In the genomic region with DNA sequence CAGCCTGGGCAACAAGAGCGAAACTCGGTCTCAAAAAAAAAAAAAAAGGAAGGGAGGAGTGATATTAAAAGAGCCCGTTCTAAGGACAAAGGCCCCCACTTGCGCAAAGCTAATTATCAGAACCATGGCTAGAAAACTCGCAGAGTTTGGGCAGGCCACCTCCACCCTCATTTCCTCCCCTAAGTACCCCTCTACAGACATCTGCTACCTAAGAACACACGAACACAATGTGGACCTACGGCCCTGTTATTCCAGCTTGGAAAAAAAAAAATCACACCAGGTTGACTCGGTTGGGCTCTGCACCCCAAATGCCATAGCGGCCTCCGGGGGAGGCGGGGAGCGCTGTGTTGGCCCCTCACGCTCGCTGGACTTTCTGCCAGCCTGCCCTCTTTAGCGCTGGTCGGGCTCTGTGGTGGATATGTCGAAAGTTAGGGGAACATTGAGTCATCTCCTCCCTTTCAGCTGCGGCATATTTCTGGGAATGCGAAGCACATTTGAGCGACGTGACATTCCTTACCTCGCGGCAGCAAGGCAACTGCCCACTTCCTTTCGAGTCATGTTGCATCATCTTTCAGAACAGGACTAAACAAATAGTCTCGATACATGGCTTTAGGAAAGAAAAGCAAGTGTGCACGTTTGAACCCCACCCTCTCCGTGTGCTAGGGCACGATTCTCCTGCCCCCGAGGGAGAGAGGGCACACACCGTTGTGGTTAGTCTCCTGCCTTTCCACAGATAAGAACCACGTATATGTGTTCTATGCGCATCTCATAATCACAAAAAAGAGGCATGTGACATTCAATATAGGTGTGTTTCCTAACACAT, we compare ENCODE assay signal across 1 cellular context.
TF ChIP-seq lines count a peak whose summit lies in the region.

No MANE protein-coding gene starts in this region.

TF ChIP-seq in HepG2, 621 proteins besides CTCF, POLR2A, EP300 and RAD21 (continued from another document and continues in another):
- TF ChIP-seq, protein P1, sequence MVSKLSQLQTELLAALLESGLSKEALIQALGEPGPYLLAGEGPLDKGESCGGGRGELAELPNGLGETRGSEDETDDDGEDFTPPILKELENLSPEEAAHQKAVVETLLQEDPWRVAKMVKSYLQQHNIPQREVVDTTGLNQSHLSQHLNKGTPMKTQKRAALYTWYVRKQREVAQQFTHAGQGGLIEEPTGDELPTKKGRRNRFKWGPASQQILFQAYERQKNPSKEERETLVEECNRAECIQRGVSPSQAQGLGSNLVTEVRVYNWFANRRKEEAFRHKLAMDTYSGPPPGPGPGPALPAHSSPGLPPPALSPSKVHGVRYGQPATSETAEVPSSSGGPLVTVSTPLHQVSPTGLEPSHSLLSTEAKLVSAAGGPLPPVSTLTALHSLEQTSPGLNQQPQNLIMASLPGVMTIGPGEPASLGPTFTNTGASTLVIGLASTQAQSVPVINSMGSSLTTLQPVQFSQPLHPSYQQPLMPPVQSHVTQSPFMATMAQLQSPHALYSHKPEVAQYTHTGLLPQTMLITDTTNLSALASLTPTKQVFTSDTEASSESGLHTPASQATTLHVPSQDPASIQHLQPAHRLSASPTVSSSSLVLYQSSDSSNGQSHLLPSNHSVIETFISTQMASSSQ (IDR thresholded peaks at IDR 0.05; ENCODE audit: low read depth): peak; percentile 82
- TF ChIP-seq, protein P1 (CRISPR knock-in tag; IDR thresholded peaks at IDR 0.05; ENCODE audit: borderline replicate concordance): peak; percentile 96
- TF ChIP-seq CBX1 (IDR thresholded peaks at IDR 0.05; ENCODE audit: low read depth) (peak; percentile 68), ZBTB38 (CRISPR knock-in tag; IDR thresholded peaks at IDR 0.05) (peak; percentile 98), KLF9 (CRISPR knock-in tag; IDR thresholded peaks at IDR 0.05; ENCODE audit: low read depth) (peak; percentile 79), ZNF713 (CRISPR knock-in tag; IDR thresholded peaks at IDR 0.05) (no peak), ZFP62 (CRISPR knock-in tag; IDR thresholded peaks at IDR 0.05) (no peak), ZBTB3 (CRISPR knock-in tag; IDR thresholded peaks at IDR 0.05; ENCODE audit: borderline replicate concordance, low read depth) (no peak; the same call in 1 of the 2 replicates), ZBTB42 (CRISPR knock-in tag; IDR thresholded peaks at IDR 0.05) (peak; percentile 51; the same call in 1 of the 2 replicates), ZNF749 (CRISPR knock-in tag; IDR thresholded peaks at IDR 0.05; ENCODE audit: borderline replicate concordance) (no peak), TBP (CRISPR knock-in tag; IDR thresholded peaks at IDR 0.05) (no peak; the same call in 1 of the 2 replicates), SSRP1 (CRISPR knock-in tag; IDR thresholded peaks at IDR 0.05) (peak; percentile 96), SPEN (CRISPR knock-in tag; IDR thresholded peaks at IDR 0.05; ENCODE audit: low read depth) (peak; percentile 63; the same call in 1 of the 2 replicates), KLF6 (CRISPR knock-in tag; IDR thresholded peaks at IDR 0.05) (peak; percentile 96), SIX1 (CRISPR knock-in tag; IDR thresholded peaks at IDR 0.05; ENCODE audit: borderline replicate concordance) (peak; percentile 77; the same call in 1 of the 2 replicates), ZNF260 (CRISPR knock-in tag; IDR thresholded peaks at IDR 0.05; ENCODE audit: borderline replicate concordance, low read depth) (no peak), ZFP37 (CRISPR knock-in tag; IDR thresholded peaks at IDR 0.05; ENCODE audit: borderline replicate concordance) (peak; percentile 53), KLF12 (CRISPR knock-in tag; IDR thresholded peaks at IDR 0.05; ENCODE audit: borderline replicate concordance) (peak; percentile 79; the same call in 1 of the 2 replicates), ZNF777 (CRISPR knock-in tag; IDR thresholded peaks at IDR 0.05) (no peak; the same call in 1 of the 2 replicates), ZNF589 (CRISPR knock-in tag; conservative IDR thresholded peaks at IDR 0.05) (no peak), ZSCAN25 (CRISPR knock-in tag; IDR thresholded peaks at IDR 0.05) (peak; percentile 43; the same call in 1 of the 2 replicates), SRY (CRISPR knock-in tag; IDR thresholded peaks at IDR 0.05) (no peak; the same call in 1 of the 2 replicates), SMC3 (IDR thresholded peaks at IDR 0.05; ENCODE audit: low read length) (peak; percentile 41; the same call in 1 of the 2 replicates), ZNF136 (CRISPR knock-in tag; IDR thresholded peaks at IDR 0.05; ENCODE audit: low read depth) (peak; percentile 86; the same call in 1 of the 2 replicates), ZNF782 (CRISPR knock-in tag; IDR thresholded peaks at IDR 0.05; ENCODE audit: borderline replicate concordance) (peak; percentile 41; the same call in 1 of the 2 replicates), ZNF747 (CRISPR knock-in tag; IDR thresholded peaks at IDR 0.05; ENCODE audit: borderline replicate concordance) (peak; percentile 92; the same call in 1 of the 2 replicates), ZNF326 (CRISPR knock-in tag; IDR thresholded peaks at IDR 0.05; ENCODE audit: borderline replicate concordance) (no peak; the same call in 1 of the 2 replicates), FOXJ3 (CRISPR knock-in tag; IDR thresholded peaks at IDR 0.05; ENCODE audit: borderline replicate concordance) (peak; percentile 86; the same call in 1 of the 2 replicates), NONO (IDR thresholded peaks at IDR 0.05) (no peak), NONO (CRISPR knock-in tag; conservative IDR thresholded peaks at IDR 0.05) (peak; percentile 79), RNF2 (conservative IDR thresholded peaks at IDR 0.05; ENCODE audit: low read depth) (0 out of 2 replicates have a peak, but pooled peaks have one; percentile 27), MLLT10 (CRISPR knock-in tag; IDR thresholded peaks at IDR 0.05) (no peak), ZNF614 (CRISPR knock-in tag; IDR thresholded peaks at IDR 0.05; ENCODE audit: borderline replicate concordance) (peak; percentile 98), ZBTB20 (CRISPR knock-in tag; IDR thresholded peaks at IDR 0.05; ENCODE audit: borderline replicate concordance, low read depth) (peak; percentile 97), ZBTB7A (CRISPR knock-in tag; IDR thresholded peaks at IDR 0.05) (peak; percentile 61; the same call in 1 of the 2 replicates), ZNF124 (CRISPR knock-in tag; IDR thresholded peaks at IDR 0.05) (peak; percentile 83)
- TF ChIP-seq, protein P2, sequence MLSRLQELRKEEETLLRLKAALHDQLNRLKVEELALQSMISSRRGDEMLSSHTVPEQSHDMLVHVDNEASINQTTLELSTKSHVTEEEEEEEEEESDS (CRISPR knock-in tag; IDR thresholded peaks at IDR 0.05; ENCODE audit: borderline replicate concordance): no peak; the same call in 1 of the 2 replicates
- TF ChIP-seq, protein P3, sequence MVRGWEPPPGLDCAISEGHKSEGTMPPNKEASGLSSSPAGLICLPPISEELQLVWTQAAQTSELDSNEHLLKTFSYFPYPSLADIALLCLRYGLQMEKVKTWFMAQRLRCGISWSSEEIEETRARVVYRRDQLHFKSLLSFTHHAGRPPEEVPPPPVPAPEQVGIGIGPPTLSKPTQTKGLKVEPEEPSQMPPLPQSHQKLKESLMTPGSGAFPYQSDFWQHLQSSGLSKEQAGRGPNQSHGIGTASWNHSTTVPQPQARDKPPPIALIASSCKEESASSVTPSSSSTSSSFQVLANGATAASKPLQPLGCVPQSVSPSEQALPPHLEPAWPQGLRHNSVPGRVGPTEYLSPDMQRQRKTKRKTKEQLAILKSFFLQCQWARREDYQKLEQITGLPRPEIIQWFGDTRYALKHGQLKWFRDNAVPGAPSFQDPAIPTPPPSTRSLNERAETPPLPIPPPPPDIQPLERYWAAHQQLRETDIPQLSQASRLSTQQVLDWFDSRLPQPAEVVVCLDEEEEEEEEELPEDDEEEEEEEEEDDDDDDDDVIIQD (CRISPR knock-in tag; IDR thresholded peaks at IDR 0.05; ENCODE audit: low read depth): peak; percentile 97
- TF ChIP-seq, protein P4, sequence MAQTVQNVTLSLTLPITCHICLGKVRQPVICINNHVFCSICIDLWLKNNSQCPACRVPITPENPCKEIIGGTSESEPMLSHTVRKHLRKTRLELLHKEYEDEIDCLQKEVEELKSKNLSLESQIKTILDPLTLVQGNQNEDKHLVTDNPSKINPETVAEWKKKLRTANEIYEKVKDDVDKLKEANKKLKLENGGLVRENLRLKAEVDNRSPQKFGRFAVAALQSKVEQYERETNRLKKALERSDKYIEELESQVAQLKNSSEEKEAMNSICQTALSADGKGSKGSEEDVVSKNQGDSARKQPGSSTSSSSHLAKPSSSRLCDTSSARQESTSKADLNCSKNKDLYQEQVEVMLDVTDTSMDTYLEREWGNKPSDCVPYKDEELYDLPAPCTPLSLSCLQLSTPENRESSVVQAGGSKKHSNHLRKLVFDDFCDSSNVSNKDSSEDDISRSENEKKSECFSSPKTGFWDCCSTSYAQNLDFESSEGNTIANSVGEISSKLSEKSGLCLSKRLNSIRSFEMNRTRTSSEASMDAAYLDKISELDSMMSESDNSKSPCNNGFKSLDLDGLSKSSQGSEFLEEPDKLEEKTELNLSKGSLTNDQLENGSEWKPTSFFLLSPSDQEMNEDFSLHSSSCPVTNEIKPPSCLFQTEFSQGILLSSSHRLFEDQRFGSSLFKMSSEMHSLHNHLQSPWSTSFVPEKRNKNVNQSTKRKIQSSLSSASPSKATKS (CRISPR knock-in tag; IDR thresholded peaks at IDR 0.05): peak; percentile 87
- TF ChIP-seq, protein P5, sequence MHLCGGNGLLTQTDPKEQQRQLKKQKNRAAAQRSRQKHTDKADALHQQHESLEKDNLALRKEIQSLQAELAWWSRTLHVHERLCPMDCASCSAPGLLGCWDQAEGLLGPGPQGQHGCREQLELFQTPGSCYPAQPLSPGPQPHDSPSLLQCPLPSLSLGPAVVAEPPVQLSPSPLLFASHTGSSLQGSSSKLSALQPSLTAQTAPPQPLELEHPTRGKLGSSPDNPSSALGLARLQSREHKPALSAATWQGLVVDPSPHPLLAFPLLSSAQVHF (CRISPR knock-in tag; IDR thresholded peaks at IDR 0.05): no peak
- TF ChIP-seq, protein P6, sequence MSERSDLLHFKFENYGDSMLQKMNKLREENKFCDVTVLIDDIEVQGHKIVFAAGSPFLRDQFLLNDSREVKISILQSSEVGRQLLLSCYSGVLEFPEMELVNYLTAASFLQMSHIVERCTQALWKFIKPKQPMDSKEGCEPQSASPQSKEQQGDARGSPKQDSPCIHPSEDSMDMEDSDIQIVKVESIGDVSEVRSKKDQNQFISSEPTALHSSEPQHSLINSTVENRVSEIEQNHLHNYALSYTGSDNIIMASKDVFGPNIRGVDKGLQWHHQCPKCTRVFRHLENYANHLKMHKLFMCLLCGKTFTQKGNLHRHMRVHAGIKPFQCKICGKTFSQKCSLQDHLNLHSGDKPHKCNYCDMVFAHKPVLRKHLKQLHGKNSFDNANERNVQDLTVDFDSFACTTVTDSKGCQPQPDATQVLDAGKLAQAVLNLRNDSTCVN (CRISPR knock-in tag; IDR thresholded peaks at IDR 0.05; ENCODE audit: borderline replicate concordance): peak; percentile 91; the same call in 1 of the 2 replicates
- TF ChIP-seq, protein P7, sequence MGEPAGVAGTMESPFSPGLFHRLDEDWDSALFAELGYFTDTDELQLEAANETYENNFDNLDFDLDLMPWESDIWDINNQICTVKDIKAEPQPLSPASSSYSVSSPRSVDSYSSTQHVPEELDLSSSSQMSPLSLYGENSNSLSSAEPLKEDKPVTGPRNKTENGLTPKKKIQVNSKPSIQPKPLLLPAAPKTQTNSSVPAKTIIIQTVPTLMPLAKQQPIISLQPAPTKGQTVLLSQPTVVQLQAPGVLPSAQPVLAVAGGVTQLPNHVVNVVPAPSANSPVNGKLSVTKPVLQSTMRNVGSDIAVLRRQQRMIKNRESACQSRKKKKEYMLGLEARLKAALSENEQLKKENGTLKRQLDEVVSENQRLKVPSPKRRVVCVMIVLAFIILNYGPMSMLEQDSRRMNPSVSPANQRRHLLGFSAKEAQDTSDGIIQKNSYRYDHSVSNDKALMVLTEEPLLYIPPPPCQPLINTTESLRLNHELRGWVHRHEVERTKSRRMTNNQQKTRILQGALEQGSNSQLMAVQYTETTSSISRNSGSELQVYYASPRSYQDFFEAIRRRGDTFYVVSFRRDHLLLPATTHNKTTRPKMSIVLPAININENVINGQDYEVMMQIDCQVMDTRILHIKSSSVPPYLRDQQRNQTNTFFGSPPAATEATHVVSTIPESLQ (CRISPR knock-in tag; conservative IDR thresholded peaks at IDR 0.05): no peak
- TF ChIP-seq, protein P8, sequence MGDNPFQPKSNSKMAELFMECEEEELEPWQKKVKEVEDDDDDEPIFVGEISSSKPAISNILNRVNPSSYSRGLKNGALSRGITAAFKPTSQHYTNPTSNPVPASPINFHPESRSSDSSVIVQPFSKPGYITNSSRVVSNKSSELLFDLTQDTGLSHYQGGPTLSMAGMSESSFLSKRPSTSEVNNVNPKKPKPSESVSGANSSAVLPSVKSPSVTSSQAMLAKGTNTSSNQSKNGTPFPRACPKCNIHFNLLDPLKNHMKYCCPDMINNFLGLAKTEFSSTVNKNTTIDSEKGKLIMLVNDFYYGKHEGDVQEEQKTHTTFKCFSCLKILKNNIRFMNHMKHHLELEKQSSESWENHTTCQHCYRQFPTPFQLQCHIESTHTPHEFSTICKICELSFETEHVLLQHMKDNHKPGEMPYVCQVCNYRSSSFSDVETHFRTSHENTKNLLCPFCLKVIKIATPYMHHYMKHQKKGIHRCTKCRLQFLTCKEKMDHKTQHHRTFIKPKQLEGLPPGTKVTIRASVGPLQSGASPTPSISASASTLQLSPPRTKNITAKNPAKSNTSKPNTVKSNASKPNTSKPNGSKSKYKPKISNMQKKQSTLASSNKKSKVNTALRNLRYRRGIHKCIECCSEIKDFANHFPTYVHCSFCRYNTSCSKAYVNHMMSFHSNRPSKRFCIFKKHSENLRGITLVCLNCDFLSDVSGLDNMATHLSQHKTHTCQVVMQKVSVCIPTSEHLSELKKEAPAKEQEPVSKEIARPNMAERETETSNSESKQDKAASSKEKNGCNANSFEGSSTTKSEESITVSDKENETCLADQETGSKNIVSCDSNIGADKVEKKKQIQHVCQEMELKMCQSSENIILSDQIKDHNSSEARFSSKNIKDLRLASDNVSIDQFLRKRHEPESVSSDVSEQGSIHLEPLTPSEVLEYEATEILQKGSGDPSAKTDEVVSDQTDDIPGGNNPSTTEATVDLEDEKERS (CRISPR knock-in tag; IDR thresholded peaks at IDR 0.05): peak; percentile 97
